ENCODE assay signal across 8 cellular contexts in genomic region chr6:107113460-107114212, GRCh38. TPM values are rescaled to one million over a fixed set of nuclear protein-coding genes. Genes with fewer than 3 reads are reported as not detected.
DNase-seq lines count a peak whose midpoint lies in the region; ATAC-seq, FAIRE-seq and TF ChIP-seq lines count a peak whose summit lies in the region.

No MANE protein-coding gene starts in this region.

- POLR2A ChIA-PET in activated naive CD8-positive, alpha-beta T cell treated with anti-CD3 and anti-CD28 coated beads, Interleukin-2, amount 10 ng/mL, durations not matched to agents 7 days and 5 days (lab: Charles Lee) = interaction anchor here (0.5 to 1.5 kb wide), 5 partner anchors 49 to 1467 kb away, joined by 3 to 11 read pairs (median 3); partner anchors contain the start of gene MTRES1

- H3K4me3 Mint-ChIP-seq in activated naive CD8-positive, alpha-beta T cell treated with anti-CD3 and anti-CD28 coated beads, Interleukin-2, amount 10 ng/mL, durations not matched to agents 7 days and 5 days = peak overlapping the region; percentile 79

- H3K27me3 ChIP-seq in HUES48 (ENCODE audit: control insufficient read depth, insufficient read depth, low read length) (no peaks in the 10 kb centered on the region), subcutaneous abdominal adipose tissue (ENCODE audit: control insufficient read depth in 5 of 5, insufficient read depth in 4 of 5, low read length in 5 of 5) (peaks cover 0 to 10% (median 3%) of the 10 kb centered on the region in 5 donors)

- in situ Hi-C loops in ACHN (cut with HindIII; ENCODE audit: low pct_ligation_motif_present, low pct_unique_long_range_greater_than_20kb, low sequenced_read_pairs) = no loop called here

- H3K9me3 ChIP-seq in HUES48 (ENCODE audit: control insufficient read depth, insufficient read depth, low read length) (no peaks in the 10 kb centered on the region), kidney (ENCODE audit: control insufficient read depth in 1 of 2, low read length in 2 of 2) (no peaks in the 10 kb centered on the region), subcutaneous abdominal adipose tissue (ENCODE audit: control insufficient read depth in 5 of 5, low read length in 5 of 5) (no peaks in the 10 kb centered on the region)

- intact Hi-C loops in kidney (cut with DNase I) = no loop called here

- H3K36me3 Mint-ChIP-seq in activated naive CD8-positive, alpha-beta T cell treated with anti-CD3 and anti-CD28 coated beads, Interleukin-2, amount 10 ng/mL, durations not matched to agents 7 days and 5 days = peaks cover 1% of the 10 kb centered on the region

- H3K27ac ChIP-seq in HUES48 (ENCODE audit: low read depth, low read length) (peak overlapping the region; percentile 100), kidney (ENCODE audit: low read depth in 2 of 2, low read length in 2 of 2) (peak overlapping the region in 1 of 2 donors; percentile 54), subcutaneous abdominal adipose tissue (ENCODE audit: low read depth, low read length) (no peak overlapping the region)

- H3K4me1 ChIP-seq in HUES48 (ENCODE audit: control insufficient read depth, insufficient read depth, low read length) (peaks cover 33% of the 10 kb centered on the region), kidney (ENCODE audit: control insufficient read depth in 1 of 2, insufficient read depth in 1 of 2, low read depth in 1 of 2, low read length in 2 of 2) (peaks cover 5 to 7% of the 10 kb centered on the region in 2 donors), subcutaneous abdominal adipose tissue (ENCODE audit: control insufficient read depth in 5 of 5, insufficient read depth in 5 of 5, low read length in 5 of 5) (peaks cover 4 to 22% (median 19%) of the 10 kb centered on the region in 5 donors)

- no peak for FAIRE-seq in kidney (lab: Jason Lieb, UNC)

- peaks cover 14% of the 10 kb centered on the region for H3K4me1 Mint-ChIP-seq in activated naive CD8-positive, alpha-beta T cell treated with anti-CD3 and anti-CD28 coated beads, Interleukin-2, amount 10 ng/mL, durations not matched to agents 7 days and 5 days

- DNase-seq in ACHN (peak; percentile 2), kidney (no peak), middle frontal gyrus (ENCODE audit: extremely low spot score, low spot score) (no peak)
- no peak for DNase-seq in activated naive CD8-positive, alpha-beta T cell treated with anti-CD3 and anti-CD28 coated beads, Interleukin-2, amount 10 ng/mL, durations not matched to agents 7 days and 5 days

- no peaks in the 10 kb centered on the region for H3K9me3 Mint-ChIP-seq in activated naive CD8-positive, alpha-beta T cell treated with anti-CD3 and anti-CD28 coated beads, Interleukin-2, amount 10 ng/mL, durations not matched to agents 7 days and 5 days

- peak overlapping the region; percentile 30 for H3K27ac Mint-ChIP-seq in activated naive CD8-positive, alpha-beta T cell treated with anti-CD3 and anti-CD28 coated beads, Interleukin-2, amount 10 ng/mL, durations not matched to agents 7 days and 5 days

- no peak for TF ChIP-seq CTCF in kidney (IDR thresholded peaks at IDR 0.05; ENCODE audit: borderline replicate concordance, extremely low read depth, insufficient read depth)

- no peaks in the 10 kb centered on the region for H3K36me3 ChIP-seq in HUES48 (ENCODE audit: control insufficient read depth, insufficient read depth, low read length)
- no peaks in the 10 kb centered on the region for H3K36me3 ChIP-seq in kidney (ENCODE audit: control insufficient read depth in 1 of 2, insufficient read depth in 2 of 2, low read length in 2 of 2)
- H3K36me3 ChIP-seq in subcutaneous abdominal adipose tissue (ENCODE audit: control insufficient read depth in 5 of 5, insufficient read depth in 5 of 5, low read length in 5 of 5) = no peaks in the 10 kb centered on the region

- H3K4me3 ChIP-seq in HUES48 (ENCODE audit: low read depth, low read length) = peak overlapping the region; percentile 72
- H3K4me3 ChIP-seq in kidney (ENCODE audit: low read length in 2 of 2) = peak overlapping the region; percentile 63 to 64
- H3K4me3 ChIP-seq in subcutaneous abdominal adipose tissue (ENCODE audit: low read depth in 1 of 5, low read length in 5 of 5) = peak overlapping the region; percentile 36 to 75 (median 59)

- H3K9ac ChIP-seq in HUES48 (ENCODE audit: low read depth, low read length) (peak overlapping the region; percentile 97), kidney (ENCODE audit: low read length in 2 of 2) (peak overlapping the region; percentile 34 to 35), subcutaneous abdominal adipose tissue (ENCODE audit: low read length in 5 of 5) (peak overlapping the region in 4 of 5 donors; percentile 13 to 65 (median 50))

- ATAC-seq in activated naive CD8-positive, alpha-beta T cell treated with anti-CD3 and anti-CD28 coated beads, Interleukin-2, amount 10 ng/mL, durations not matched to agents 7 days and 5 days (ENCODE audit: low read depth) = no peak
- ATAC-seq in GM18909 (IDR thresholded peaks at IDR 0.05; ENCODE audit: poor library complexity, unreplicated experiment) (no peak), HG02610 (IDR thresholded peaks at IDR 0.05; ENCODE audit: unreplicated experiment) (no peak)

- peaks cover 23% of the 10 kb centered on the region for H3K27me3 Mint-ChIP-seq in activated naive CD8-positive, alpha-beta T cell treated with anti-CD3 and anti-CD28 coated beads, Interleukin-2, amount 10 ng/mL, durations not matched to agents 7 days and 5 days

RNA-seq across cellular contexts. Expression of gene BEND3, which starts 1.7 kb away (rescaled TPM):
- 1 to 10 TPM; 2.2 to 2.4 TPM for total RNA-seq in activated naive CD8-positive, alpha-beta T cell treated with anti-CD3 and anti-CD28 coated beads, Interleukin-2, amount 10 ng/mL, durations not matched to agents 7 days and 5 days
- 3.6 TPM for total RNA-seq in kidney
- polyA plus RNA-seq in kidney (ENCODE audit: insufficient read depth, low read depth, low replicate concordance) = 1.1 TPM

Comparison
In these comparisons a context has a peak if more than half of its experiments do, and no peak if none do; other contexts are left out.
1. H3K9ac ChIP-seq: peak in every context shown above with its lines; median percentile 97 in HUES48; 50 in subcutaneous abdominal adipose tissue; 34 in kidney.